29 cellular contexts compared by ENCODE assay signal in genomic region chrX:123673813-123674212, GRCh38. TPM values are rescaled to one million over a fixed set of nuclear protein-coding genes. Genes with fewer than 3 reads are reported as not detected.
A peak's percentile ranks its signal among the peaks of the same experiment; 100 is the strongest.
DNase-seq lines count a peak whose midpoint lies in the region; ATAC-seq, FAIRE-seq and TF ChIP-seq lines count a peak whose summit lies in the region.
"Had no signal": no experiment of that assay in that cellular context is flagged by ENCODE, and none has a peak within 500 bp of the region (broad histone marks: within the 10 kb centered on the region; RNA-seq: fewer than 3 reads in every experiment).

No MANE protein-coding gene starts in this region.

- H3K27ac Mint-ChIP-seq in MCF 10A (ENCODE audit: low read depth, unreplicated experiment) (peak overlapping the region; percentile 63), GM23338 (peak overlapping the region; percentile 14; the same call in 1 of the 2 replicates)
- H3K27ac Mint-ChIP-seq: activated naive CD4-positive, alpha-beta T cell treated with anti-CD3 and anti-CD28 coated beads, Interleukin-2, amount 10 ng/mL, durations not matched to agents 7 days and 5 days had no signal

- H3K27ac ChIP-seq in mammary epithelial cell (ENCODE audit: insufficient read depth, low read depth, low read length) (no peak overlapping the region), GM23338 (ENCODE audit: low read depth) (no peak overlapping the region), GM12878 (ENCODE audit: control insufficient read depth, insufficient read depth) (no peak overlapping the region), heart right ventricle (no peak overlapping the region)
- H3K27ac ChIP-seq: BLaER1, epithelial cell of prostate, heart left ventricle, SJCRH30 had no signal

- CTCF ChIA-PET in MCF 10A (lab: Yijun Ruan, JAX) (no interaction called here), mammary epithelial cell (lab: Charles Lee; ENCODE audit: low non-redundant PET) (no interaction called here), GM12878 (lab: Yijun Ruan, JAX) (no interaction called here)

- TF ChIP-seq EP300 in GM12878 (IDR thresholded peaks at IDR 0.05; ENCODE audit: borderline replicate concordance in 1 of 2, control insufficient read depth in 1 of 2, low read depth in 2 of 2, low read length in 2 of 2) = no peak

- no peak overlapping the region for H3K9ac ChIP-seq in mammary epithelial cell (ENCODE audit: insufficient read depth, low read length)
- H3K9ac ChIP-seq in GM12878 (ENCODE audit: control insufficient read depth, insufficient read depth, low read length) = no peak overlapping the region
- H3K9ac ChIP-seq: BLaER1 had no signal

- peaks cover 9% of the 10 kb centered on the region for H3K9me3 Mint-ChIP-seq in MCF 10A (ENCODE audit: unreplicated experiment)
- no peaks in the 10 kb centered on the region for H3K9me3 Mint-ChIP-seq in GM23338
- H3K9me3 Mint-ChIP-seq: activated naive CD4-positive, alpha-beta T cell treated with anti-CD3 and anti-CD28 coated beads, Interleukin-2, amount 10 ng/mL, durations not matched to agents 7 days and 5 days; activated T-cell treated with anti-CD3 and anti-CD28 coated beads, Interleukin-2, amount 50 U/mL, for 4 hours had no signal

- POLR2A ChIA-PET in MCF 10A (lab: Yijun Ruan, JAX) (no interaction called here), GM12878 (lab: Charles Lee) (no interaction called here)

- no peaks in the 10 kb centered on the region for H3K79me2 ChIP-seq in mammary epithelial cell (ENCODE audit: insufficient read depth, low read length)
- H3K79me2 ChIP-seq in GM23338 (replicated peaks; ENCODE audit: insufficient read depth) = no peaks in the 10 kb centered on the region
- H3K79me2 ChIP-seq in GM12878 (ENCODE audit: control insufficient read depth, insufficient read depth, low read length) = no peaks in the 10 kb centered on the region

- H3K4me3 Mint-ChIP-seq in MCF 10A (ENCODE audit: unreplicated experiment) = no peak overlapping the region
- no peak overlapping the region for H3K4me3 Mint-ChIP-seq in GM23338
- H3K4me3 Mint-ChIP-seq: activated naive CD4-positive, alpha-beta T cell treated with anti-CD3 and anti-CD28 coated beads, Interleukin-2, amount 10 ng/mL, durations not matched to agents 7 days and 5 days; activated T-cell treated with anti-CD3 and anti-CD28 coated beads, Interleukin-2, amount 50 U/mL, for 4 hours; IgD-negative memory B cell; naive thymus-derived CD8-positive, alpha-beta T cell; T-cell had no signal

- H3K27me3 Mint-ChIP-seq in MCF 10A (ENCODE audit: insufficient read depth, unreplicated experiment) = no peaks in the 10 kb centered on the region
- peaks cover 1% of the 10 kb centered on the region for H3K27me3 Mint-ChIP-seq in GM23338 (ENCODE audit: insufficient read depth, low read depth, poor library complexity)
- H3K27me3 Mint-ChIP-seq: activated naive CD4-positive, alpha-beta T cell treated with anti-CD3 and anti-CD28 coated beads, Interleukin-2, amount 10 ng/mL, durations not matched to agents 7 days and 5 days; IgD-negative memory B cell; naive thymus-derived CD8-positive, alpha-beta T cell had no signal

- no peaks in the 10 kb centered on the region for H3K4me1 Mint-ChIP-seq in MCF 10A (ENCODE audit: insufficient read depth, unreplicated experiment)
- no peaks in the 10 kb centered on the region for H3K4me1 Mint-ChIP-seq in GM23338
- H3K4me1 Mint-ChIP-seq: activated naive CD4-positive, alpha-beta T cell treated with anti-CD3 and anti-CD28 coated beads, Interleukin-2, amount 10 ng/mL, durations not matched to agents 7 days and 5 days; IgD-negative memory B cell; T-cell had no signal

- BruUV-seq in MCF 10A (replicated peaks; lab: Mats Ljungman, UMichigan) = no TSS peak
- BruUV-seq in mammary epithelial cell (replicated peaks; lab: Mats Ljungman, UMichigan) = no TSS peak
- no TSS peak for BruUV-seq in GM12878 (replicated peaks; lab: Mats Ljungman, UMichigan)

- no peaks in the 10 kb centered on the region for H3K9me2 ChIP-seq in GM23338 (ENCODE audit: insufficient read depth)

- no peak overlapping the region for H3K4me2 ChIP-seq in mammary epithelial cell (ENCODE audit: insufficient read depth, low read depth, low read length)
- H3K4me2 ChIP-seq in GM23338 = no peak overlapping the region
- no peak overlapping the region for H3K4me2 ChIP-seq in GM12878 (ENCODE audit: control insufficient read depth, insufficient read depth)
- H3K4me2 ChIP-seq: BLaER1 had no signal

- no peaks in the 10 kb centered on the region for H4K20me1 ChIP-seq in mammary epithelial cell (ENCODE audit: insufficient read depth, low read length)
- H4K20me1 ChIP-seq in GM23338 (replicated peaks; ENCODE audit: insufficient read depth) = no peaks in the 10 kb centered on the region
- H4K20me1 ChIP-seq in GM12878 (ENCODE audit: control insufficient read depth, insufficient read depth) = no peaks in the 10 kb centered on the region
- H4K20me1 ChIP-seq: BLaER1 had no signal

- ATAC-seq in GM23338 = no peak
- peak; percentile 21; the same call in 2 of the 3 replicates for ATAC-seq in GM12878
- no peak for ATAC-seq in heart right ventricle
- ATAC-seq in HG03108 (IDR thresholded peaks at IDR 0.05; ENCODE audit: unreplicated experiment) = no peak
- no peak for ATAC-seq in GM18502 (IDR thresholded peaks at IDR 0.05; ENCODE audit: poor library complexity, unreplicated experiment)
- ATAC-seq: activated T-cell treated with anti-CD3 and anti-CD28 coated beads, Interleukin-2, amount 50 U/mL, for 4 hours; heart left ventricle; naive thymus-derived CD8-positive, alpha-beta T cell; T-cell had no signal

- H3K27me3 ChIP-seq in mammary epithelial cell (ENCODE audit: insufficient read depth, low read length) = no peaks in the 10 kb centered on the region
- H3K27me3 ChIP-seq in GM23338 (ENCODE audit: insufficient read depth) = no peaks in the 10 kb centered on the region
- H3K27me3 ChIP-seq in GM12878 (replicated peaks in 1 of 2; ENCODE audit: control insufficient read depth in 2 of 2, insufficient read depth in 2 of 2, low read length in 1 of 2) = no peaks in the 10 kb centered on the region
- H3K27me3 ChIP-seq in heart right ventricle = no peaks in the 10 kb centered on the region
- H3K27me3 ChIP-seq: heart left ventricle, SJCRH30 had no signal

- no peak overlapping the region for H3K4me3 ChIP-seq in mammary epithelial cell (replicated peaks in 1 of 3; ENCODE audit: insufficient read depth in 1 of 3, low read depth in 2 of 3, low read length in 3 of 3)
- H3K4me3 ChIP-seq in GM23338 = no peak overlapping the region
- H3K4me3 ChIP-seq in GM12878 = no peak overlapping the region
- no peak overlapping the region for H3K4me3 ChIP-seq in heart right ventricle
- H3K4me3 ChIP-seq: BLaER1, heart left ventricle, SJCRH30 had no signal

- H3K36me3 ChIP-seq in mammary epithelial cell (ENCODE audit: insufficient read depth, low read length) = peaks cover 2% of the 10 kb centered on the region
- H3K36me3 ChIP-seq in GM23338 (ENCODE audit: insufficient read depth) = no peaks in the 10 kb centered on the region; the same call in 1 of the 2 replicates
- H3K36me3 ChIP-seq in GM12878 (ENCODE audit: control insufficient read depth in 2 of 2, insufficient read depth in 2 of 2, low read length in 1 of 2) = peaks cover 0 to 2% of the 10 kb centered on the region in 2 experiments; a peak in 1 of 4 replicates
- peaks cover 0 to 81% (median 0%) of the 10 kb centered on the region in 9 donors for H3K36me3 ChIP-seq in heart right ventricle

- no peak for TF ChIP-seq RAD21 in GM12878 (IDR thresholded peaks at IDR 0.05; ENCODE audit: insufficient read depth, low read depth, low read length)

- TF ChIP-seq CTCF in MCF 10A (IDR thresholded peaks at IDR 0.05; ENCODE audit: unreplicated experiment) (no peak), mammary epithelial cell (conservative IDR thresholded peaks at IDR 0.05 in 1 of 2, IDR thresholded peaks at IDR 0.05 in 1 of 2; ENCODE audit: extremely low read depth in 1 of 2, insufficient read depth in 1 of 2, low read depth in 1 of 2, low read length in 2 of 2) (no peak), GM23338 (conservative IDR thresholded peaks at IDR 0.05; ENCODE audit: low read depth in 2 of 2) (no peak), GM12878 (IDR thresholded peaks at IDR 0.05 in 2 of 3, conservative IDR thresholded peaks at IDR 0.05 in 1 of 3; ENCODE audit: control insufficient read depth in 2 of 3, extremely low read depth in 1 of 3, insufficient read depth in 1 of 3, low read depth in 3 of 3, low read length in 3 of 3) (no peak), heart right ventricle (IDR thresholded peaks at IDR 0.05) (no peak), GM20000 (IDR thresholded peaks at IDR 0.05; ENCODE audit: extremely low read depth, missing control alignments) (no peak)

- FAIRE-seq in GM12878 (lab: Jason Lieb, UNC) = no peak
- FAIRE-seq: small intestine had no signal

- DNase-seq in MCF 10A (ENCODE audit: unreplicated experiment) (no peak), mammary epithelial cell (no peak), GM23338 (ENCODE audit: low spot score) (no peak), GM12878 (ENCODE audit: low read depth, low spot score) (no peak), heart right ventricle (no peak), GM20000 (ENCODE audit: low spot score) (no peak)
- DNase-seq: activated CD4-positive, CD25-positive, alpha-beta regulatory T cell treated with anti-CD3 and anti-CD28 coated beads, Interleukin-2, amount 50 U/mL, for 72 hours; activated naive CD4-positive, alpha-beta T cell treated with anti-CD3 and anti-CD28 coated beads, Interleukin-2, amount 10 ng/mL, durations not matched to agents 7 days and 5 days; activated T-cell treated with anti-CD3 and anti-CD28 coated beads, Interleukin-2, amount 50 U/mL, for 4 hours; aorta; caudate nucleus; COR-L47; HCEC 1CT; heart left ventricle; naive thymus-derived CD8-positive, alpha-beta T cell; NCI-H1105; NCI-H1930; NCI-H69; occipital lobe; SJCRH30; small intestine; stimulated activated CD4-positive, alpha-beta T cell treated with anti-CD3 and anti-CD28 coated beads, Interleukin-1b, Interleukin-23, amount 100 ng/mL, for 48 hours; substantia nigra; T-cell had no signal

- RAD21 ChIA-PET in GM12878 (lab: Charles Lee; ENCODE audit: unreplicated experiment) = no interaction called here

- in situ Hi-C loops in mammary epithelial cell (cut with MboI; ENCODE audit: low sequenced_read_pairs in 2 of 2) = no loop called here
- in situ Hi-C loops in GM12878 (cut with MboI) = no loop called here

- H2AFZ ChIP-seq in mammary epithelial cell (ENCODE audit: low read depth, low read length) = no peak overlapping the region
- H2AFZ ChIP-seq in GM23338 = no peak overlapping the region
- no peak overlapping the region for H2AFZ ChIP-seq in GM12878 (ENCODE audit: control insufficient read depth, low read depth, low read length)

- H3F3A ChIP-seq in GM23338 (replicated peaks; ENCODE audit: low read depth) = no peaks in the 10 kb centered on the region

- 29% methylated on average over 1 of the region's 1 CpG for WGBS in mammary epithelial cell (ENCODE audit: low coverage, missing lambda C conversion rate)
- 6% methylated on average over 1 of the region's 1 CpG for WGBS in GM12878 (ENCODE audit: insufficient coverage, insufficient replicate concordance, low lambda C conversion rate, missing lambda C conversion rate)
- WGBS in heart right ventricle, 2 donors = 56 to 71% methylated on average over 1 of the region's 1 CpG

- H3K4me1 ChIP-seq in mammary epithelial cell (ENCODE audit: insufficient read depth, low read length) (no peaks in the 10 kb centered on the region), GM23338 (ENCODE audit: insufficient read depth) (no peaks in the 10 kb centered on the region), GM12878 (ENCODE audit: control insufficient read depth, insufficient read depth, low read length) (no peaks in the 10 kb centered on the region), heart right ventricle (no peaks in the 10 kb centered on the region)
- H3K4me1 ChIP-seq: BLaER1, heart left ventricle, SJCRH30 had no signal

- no peak for TF ChIP-seq POLR2A in GM12878 (IDR thresholded peaks at IDR 0.05; ENCODE audit: low read depth, low read length)

- intact Hi-C loops in MCF 10A (cut with micrococcal nuclease) (no loop called here), mammary epithelial cell (cut with micrococcal nuclease) (no loop called here), GM12878 (cut with micrococcal nuclease; ENCODE audit: unreplicated experiment) (no loop called here), heart right ventricle (cut with DNase I) (no loop called here)

- dilution Hi-C loops in mammary epithelial cell (cut with HindIII; ENCODE audit: low sequenced_read_pairs) = no loop called here

- peaks cover 56% of the 10 kb centered on the region for H3K36me3 Mint-ChIP-seq in MCF 10A (ENCODE audit: insufficient read depth, unreplicated experiment)
- H3K36me3 Mint-ChIP-seq in GM23338 (ENCODE audit: low read depth) = peaks cover 25% of the 10 kb centered on the region
- H3K36me3 Mint-ChIP-seq: IgD-negative memory B cell had no signal

- H3K9me3 ChIP-seq in mammary epithelial cell (replicated peaks; ENCODE audit: insufficient read depth, low read length) (no peaks in the 10 kb centered on the region), GM12878 (replicated peaks; ENCODE audit: control insufficient read depth, insufficient read depth, low read length) (no peaks in the 10 kb centered on the region), heart right ventricle (no peaks in the 10 kb centered on the region)
- H3K9me3 ChIP-seq: BLaER1, heart left ventricle, SJCRH30 had no signal

- SMC1A ChIA-PET in GM12878 (lab: Charles Lee; ENCODE audit: uncharacterized antibody, unreplicated experiment) = no interaction called here

RNA-seq across cellular contexts. Expression of gene THOC2, which starts 59.0 kb away (rescaled TPM):
- total RNA-seq in MCF 10A (2022) (70.2 and 75.4 TPM in 2 replicates), mammary epithelial cell (10 to 100 TPM; 59.5 to 62.0 TPM), GM12878 (2014; rRNA removed) (64.8 and 85.6 TPM in 2 replicates), GM12878 (2014; rRNA removed; fragmentation: Illumina TruSeq; extraction: Trizol) (107 and 114 TPM in 2 replicates), GM12878 (2021) (69.3 and 69.9 TPM in 2 replicates), heart right ventricle (10 to 100 TPM; 18.5 to 33.0 (median 23.5) TPM)
- polyA plus RNA-seq in mammary epithelial cell (27.9 TPM), GM23338 (2016; fragmentation: Nextera tagmentation; extraction: Ambion mirVana) (103 and 138 TPM in 2 replicates), GM12878 (2011; rRNA removed) (136 and 209 TPM in 2 replicates), GM12878 (2014; fragmentation: Illumina TruSeq; extraction: Trizol) (97.0 and 115 TPM in 2 replicates), GM12878 (2014; fragmentation: Nextera tagmentation; extraction: Ambion mirVana) (100 to 1,000 TPM in 1 of 2 experiments, 10 to 100 TPM in 1; 65.9 to 100 TPM), GM12878 (2014; rRNA removed) (57.0 and 71.3 TPM in 2 replicates), GM12878 (2016; fragmentation: Nextera tagmentation; extraction: Ambion mirVana) (10 to 100 TPM; 74.6 to 75.7 TPM), heart right ventricle (10 to 100 TPM; 16.8 to 70.2 TPM)
- 20.1 TPM for polyA minus RNA-seq in mammary epithelial cell
- total RNA-seq in GM23338 (2014; rRNA removed; shearing (Covaris generic)) = 86.6 and 92.4 TPM in 2 replicates
- total RNA-seq in GM12878 (2013; cell fraction: nucleolus; rRNA removed) = 552 and 556 TPM in 2 replicates
- polyA plus RNA-seq in GM12878 (2011; ENCODE audit: low read depth) = 39.9 TPM
- polyA plus RNA-seq in GM12878 (2011; cell fraction: cytosol; rRNA removed) = 31.2 and 32.3 TPM in 2 replicates
- 189 and 222 TPM in 2 replicates for polyA plus RNA-seq in GM12878 (2011; cell fraction: nucleus; rRNA removed)
- polyA plus RNA-seq in GM12878 (2012) = 50.7 and 64.0 TPM in 2 replicates
- polyA minus RNA-seq in GM12878 (2011; rRNA and poly(A)+ RNA removed) = 78.8 and 88.8 TPM in 2 replicates
- polyA minus RNA-seq in GM12878 (2011; cell fraction: cytosol; rRNA and poly(A)+ RNA removed) = 21.8 and 27.4 TPM in 2 replicates
- 129 and 143 TPM in 2 replicates for polyA minus RNA-seq in GM12878 (2011; cell fraction: nucleus; rRNA and poly(A)+ RNA removed)
